In the genomic region with DNA sequence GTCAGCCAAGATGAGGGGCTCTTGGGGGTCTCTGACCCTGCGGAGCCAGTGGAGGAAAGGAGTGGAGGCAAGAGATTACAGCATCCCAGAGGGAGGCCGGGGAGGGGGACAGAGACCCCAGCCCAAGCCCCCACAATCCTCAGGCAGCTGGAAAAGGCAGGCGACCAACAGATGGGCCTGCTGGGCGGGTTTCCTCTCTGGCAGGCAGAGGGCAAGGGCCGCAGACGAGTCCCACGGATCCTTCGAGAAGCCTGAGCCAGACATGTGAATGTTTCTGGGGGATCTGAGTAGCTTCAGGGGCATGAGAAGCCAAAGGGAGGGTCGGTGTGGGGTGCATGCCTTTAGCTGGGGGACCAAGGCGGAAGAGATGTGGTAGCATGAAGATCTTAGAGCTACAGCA, we compare ENCODE assay signal across 19 cellular contexts. TPM values are rescaled to one million over a fixed set of nuclear protein-coding genes. Genes with fewer than 3 reads are reported as not detected.
A peak's percentile ranks its signal among the peaks of the same experiment; 100 is the strongest.
DNase-seq lines count a peak whose midpoint lies in the region; ATAC-seq and TF ChIP-seq lines count a peak whose summit lies in the region.
"Had no signal": no experiment of that assay in that cellular context is flagged by ENCODE, and none has a peak within 500 bp of the region (broad histone marks: within the 10 kb centered on the region; RNA-seq: fewer than 3 reads in every experiment).

No MANE protein-coding gene starts in this region.

- no peak overlapping the region for H3K4me3 Mint-ChIP-seq in activated T-helper 17 cell treated with anti-CD3 and anti-CD28 coated beads, Interleukin-2, amount 50 U/mL, for 72 hours
- H3K4me3 Mint-ChIP-seq in nephron (peak overlapping the region in 2 of 3 experiments; percentile 16 to 58), endodermal cell (no peak overlapping the region)
- H3K4me3 Mint-ChIP-seq: H9 had no signal

- H3K4me1 Mint-ChIP-seq in activated T-helper 17 cell treated with anti-CD3 and anti-CD28 coated beads, Interleukin-2, amount 50 U/mL, for 72 hours: peaks cover 12% of the 10 kb centered on the region
- H3K4me1 Mint-ChIP-seq in nephron (peaks cover 43% of the 10 kb centered on the region), endodermal cell (peaks cover 26% of the 10 kb centered on the region)

- H3K27ac ChIP-seq in cardiac muscle cell (peak overlapping the region; percentile 77), right atrium auricular region (no peak overlapping the region), endodermal cell (ENCODE audit: low read depth, low read length) (no peak overlapping the region)
- H3K27ac ChIP-seq: HL-60 had no signal

- DNase-seq in cardiac muscle cell (ENCODE audit: low read depth in 1 of 2, low spot score in 1 of 2) (no peak), right atrium auricular region (ENCODE audit: low spot score) (no peak), NCI-H1436 treated with DMSO at 0.1 percent for 48 hours (lab: John Stamatoyannopoulos, UW) (no peak), endodermal cell (no peak), nucleus accumbens (lab: John Stamatoyannopoulos, UW) (no peak)
- DNase-seq: H9, Karpas-422, NCI-H1048, NCI-H146, NCI-H2081, NCI-H2171 treated with DMSO at 0.1 percent for 48 hours, NCI-H748 treated with DMSO at 0.1 percent for 48 hours, PC-3, RPMI8226, SIG-M5 had no signal

- ATAC-seq in activated T-helper 17 cell treated with anti-CD3 and anti-CD28 coated beads, Interleukin-2, amount 50 U/mL, for 72 hours (replicated peaks): no peak
- ATAC-seq: PC-3, SK-N-SH treated with all-trans-retinoic acid at 6 μM for 48 hours had no signal

- H3K4me1 ChIP-seq in cardiac muscle cell (ENCODE audit: low read depth): peaks cover 58% of the 10 kb centered on the region
- H3K4me1 ChIP-seq in right atrium auricular region: peaks cover 0 to 53% of the 10 kb centered on the region in 2 donors
- H3K4me1 ChIP-seq in endodermal cell (ENCODE audit: control insufficient read depth, insufficient read depth, low read length): peaks cover 5% of the 10 kb centered on the region

- H3K9me3 Mint-ChIP-seq in activated T-helper 17 cell treated with anti-CD3 and anti-CD28 coated beads, Interleukin-2, amount 50 U/mL, for 72 hours: no peaks in the 10 kb centered on the region
- no peaks in the 10 kb centered on the region for H3K9me3 Mint-ChIP-seq in nephron
- no peaks in the 10 kb centered on the region for H3K9me3 Mint-ChIP-seq in endodermal cell
- H3K9me3 Mint-ChIP-seq: H9 had no signal

- H3K36me3 ChIP-seq in cardiac muscle cell (no peaks in the 10 kb centered on the region), right atrium auricular region (no peaks in the 10 kb centered on the region), endodermal cell (ENCODE audit: control insufficient read depth, insufficient read depth, low read length) (no peaks in the 10 kb centered on the region)

- H3K27me3 ChIP-seq in cardiac muscle cell (no peaks in the 10 kb centered on the region), right atrium auricular region (no peaks in the 10 kb centered on the region), endodermal cell (ENCODE audit: control insufficient read depth, insufficient read depth, low read length, poor library complexity, severe bottlenecking) (peaks cover 14% of the 10 kb centered on the region)

- no peaks in the 10 kb centered on the region for H3K36me3 Mint-ChIP-seq in activated T-helper 17 cell treated with anti-CD3 and anti-CD28 coated beads, Interleukin-2, amount 50 U/mL, for 72 hours (ENCODE audit: low read depth)
- H3K36me3 Mint-ChIP-seq in nephron (ENCODE audit: low read depth) (no peaks in the 10 kb centered on the region), endodermal cell (ENCODE audit: low read depth) (no peaks in the 10 kb centered on the region)

- TF ChIP-seq CTCF in cardiac muscle cell (IDR thresholded peaks at IDR 0.05; ENCODE audit: low read depth, low read length) (no peak), right atrium auricular region (IDR thresholded peaks at IDR 0.05) (no peak), nephron (IDR thresholded peaks at IDR 0.05; ENCODE audit: unreplicated experiment in 3 of 3) (no peak), endodermal cell (conservative IDR thresholded peaks at IDR 0.05) (no peak)

- H3K27ac Mint-ChIP-seq in activated T-helper 17 cell treated with anti-CD3 and anti-CD28 coated beads, Interleukin-2, amount 50 U/mL, for 72 hours: peak overlapping the region; percentile 79
- H3K27ac Mint-ChIP-seq in nephron (peak overlapping the region; percentile 69 to 87 (median 86)), endodermal cell (no peak overlapping the region)
- H3K27ac Mint-ChIP-seq: H9 had no signal

- 84 to 89% methylated on average over 5 to 10 of the region's 10 CpGs for WGBS in endodermal cell (ENCODE audit: insufficient coverage in 1 of 2, insufficient read length in 1 of 2), 2 experiments

- no peak overlapping the region for H3K9ac ChIP-seq in endodermal cell (ENCODE audit: extremely low read depth, low read length, poor library complexity, severe bottlenecking)

- H3K4me3 ChIP-seq in cardiac muscle cell: no peak overlapping the region
- no peak overlapping the region for H3K4me3 ChIP-seq in right atrium auricular region
- no peak overlapping the region for H3K4me3 ChIP-seq in endodermal cell (ENCODE audit: low read length)

- peaks cover 15% of the 10 kb centered on the region for H3K27me3 Mint-ChIP-seq in activated T-helper 17 cell treated with anti-CD3 and anti-CD28 coated beads, Interleukin-2, amount 50 U/mL, for 72 hours
- H3K27me3 Mint-ChIP-seq in nephron (ENCODE audit: low read depth) (peaks cover 14% of the 10 kb centered on the region), endodermal cell (ENCODE audit: insufficient read depth) (peaks cover 35% of the 10 kb centered on the region)

- H3K9me3 ChIP-seq in cardiac muscle cell (ENCODE audit: low read depth) (no peaks in the 10 kb centered on the region), right atrium auricular region (no peaks in the 10 kb centered on the region), endodermal cell (ENCODE audit: control insufficient read depth, low read length) (no peaks in the 10 kb centered on the region)

RNA-seq across cellular contexts. Expression of a gene that starts 2.1 kb away (rescaled TPM):
- total RNA-seq in cardiac muscle cell: 44.1 and 71.7 TPM in 2 replicates
- polyA plus RNA-seq in cardiac muscle cell: 23.1 and 41.6 TPM in 2 replicates
- total RNA-seq in right atrium auricular region: 10 to 100 TPM; 18.1 to 25.7 TPM
- total RNA-seq in activated T-helper 17 cell treated with anti-CD3 and anti-CD28 coated beads, Interleukin-2, amount 50 U/mL, for 72 hours: 1 to 10 TPM in 1 of 2 donors, under 1 TPM in 1; 0.37 to 1.3 TPM
- total RNA-seq in endodermal cell: 10 to 100 TPM; 37.0 to 43.3 TPM
- polyA plus RNA-seq in endodermal cell (2013, experiment 1 of 2): 15.0 TPM
- polyA plus RNA-seq in endodermal cell (2013, experiment 2 of 2): 14.0 TPM

RNA-seq across cellular contexts. Expression of a gene that starts 49.8 kb away (rescaled TPM):
- total RNA-seq in cardiac muscle cell (24.9 and 27.0 TPM in 2 replicates), right atrium auricular region (10 to 100 TPM; 27.3 to 30.9 TPM), endodermal cell (10 to 100 TPM; 44.8 to 79.2 TPM)
- polyA plus RNA-seq in cardiac muscle cell: 15.7 and 19.8 TPM in 2 replicates
- total RNA-seq in activated T-helper 17 cell treated with anti-CD3 and anti-CD28 coated beads, Interleukin-2, amount 50 U/mL, for 72 hours: 10 to 100 TPM; 63.9 to 71.6 TPM
- polyA plus RNA-seq in endodermal cell (2013, experiment 1 of 2): 34.4 TPM
- polyA plus RNA-seq in endodermal cell (2013, experiment 2 of 2): 30.5 TPM

Comparison
In these comparisons a context has a peak if more than half of its experiments do, and no peak if none do; other contexts are left out.
1. H3K4me3 Mint-ChIP-seq: peak in nephron (2 of 3); none in activated T-helper 17 cell treated with anti-CD3 and anti-CD28 coated beads, Interleukin-2, amount 50 U/mL, for 72 hours (single experiment) and endodermal cell (single experiment).
2. RNA of a gene that starts 2.1 kb away (total RNA-seq): 44.1 to 71.7 TPM in cardiac muscle cell, 37.0 to 43.3 TPM in endodermal cell and 18.1 to 25.7 TPM in right atrium auricular region; 0.37 to 1.3 TPM in activated T-helper 17 cell treated with anti-CD3 and anti-CD28 coated beads, Interleukin-2, amount 50 U/mL, for 72 hours; every median in the first group is over 4 times any median in the second.